ENCODE assay signal across 15 cellular contexts in genomic region chr4:83250666-83251065, GRCh38.
"Had no signal": no experiment of that assay in that cellular context is flagged by ENCODE, and none has a peak within 500 bp of the region (broad histone marks: within the 10 kb centered on the region; RNA-seq: fewer than 3 reads in every experiment).

No MANE protein-coding gene starts in this region.

- H3K9me3 ChIP-seq: vagina had no signal

- ATAC-seq: activated CD8-positive, alpha-beta memory T cell treated with anti-CD3 and anti-CD28 coated beads, Interleukin-2, amount 10 ng/mL, durations not matched to agents 7 days and 5 days; left cardiac atrium; stimulated activated naive CD8-positive, alpha-beta T cell treated with anti-CD3 and anti-CD28 coated beads, Interleukin-15, Interleukin-2, amounts not matched to agents 100 U/mL and 50 U/mL, for 24 hours had no signal

- H3K36me3 Mint-ChIP-seq: activated naive CD8-positive, alpha-beta T cell had no signal

- H3K9me3 Mint-ChIP-seq: activated CD4-positive, alpha-beta memory T cell treated with anti-CD3 and anti-CD28 coated beads, Interleukin-2, amount 10 ng/mL, durations not matched to agents 7 days and 5 days; T-helper 2 cell treated with Interferon-gamma antibody and Interleukin-4, amounts not matched to agents 5 μg/mL and 100 μg/mL, for 36 hours had no signal

- H3K36me3 ChIP-seq: cardiac muscle cell, tibial nerve, vagina had no signal

- DNase-seq: activated CD4-positive, alpha-beta memory T cell treated with anti-CD3 and anti-CD28 coated beads, Interleukin-2, amount 10 ng/mL, durations not matched to agents 7 days and 5 days; activated CD4-positive, alpha-beta T cell treated with anti-CD3 and anti-CD28 coated beads for 4 hours; activated CD8-positive, alpha-beta memory T cell treated with anti-CD3 and anti-CD28 coated beads, Interleukin-2, amount 10 ng/mL, durations not matched to agents 7 days and 5 days; erythroblast; left cardiac atrium; stimulated activated CD4-positive, alpha-beta T cell treated with anti-CD3 and anti-CD28 coated beads, Interleukin-12 subunit alpha, Interleukin-12 subunit beta, amount 100 ng/mL, for 4 hours; stimulated activated CD4-positive, alpha-beta T cell treated with anti-CD3 and anti-CD28 coated beads, Interleukin-1b, Interleukin-23, amount 100 ng/mL, for 48 hours; stimulated activated naive CD8-positive, alpha-beta T cell treated with anti-CD3 and anti-CD28 coated beads, Interleukin-15, Interleukin-2, amounts not matched to agents 100 U/mL and 50 U/mL, for 24 hours; substantia nigra had no signal

- H3K27ac ChIP-seq: cardiac muscle cell, tibial nerve, vagina had no signal

- H3K4me3 Mint-ChIP-seq: activated CD4-positive, alpha-beta memory T cell treated with anti-CD3 and anti-CD28 coated beads, Interleukin-2, amount 10 ng/mL, durations not matched to agents 7 days and 5 days; activated CD8-positive, alpha-beta memory T cell treated with anti-CD3 and anti-CD28 coated beads, Interleukin-2, amount 10 ng/mL, durations not matched to agents 7 days and 5 days; activated naive CD8-positive, alpha-beta T cell; T-helper 2 cell treated with Interferon-gamma antibody and Interleukin-4, amounts not matched to agents 5 μg/mL and 100 μg/mL, for 36 hours had no signal

- H3K4me3 ChIP-seq: cardiac muscle cell, tibial nerve, vagina had no signal

- H3K27ac Mint-ChIP-seq: activated CD4-positive, alpha-beta memory T cell treated with anti-CD3 and anti-CD28 coated beads, Interleukin-2, amount 10 ng/mL, durations not matched to agents 7 days and 5 days; activated CD8-positive, alpha-beta memory T cell treated with anti-CD3 and anti-CD28 coated beads, Interleukin-2, amount 10 ng/mL, durations not matched to agents 7 days and 5 days; activated naive CD8-positive, alpha-beta T cell; progenitor cell of endocrine pancreas; T-helper 2 cell treated with Interferon-gamma antibody and Interleukin-4, amounts not matched to agents 5 μg/mL and 100 μg/mL, for 36 hours had no signal

- H3K27me3 Mint-ChIP-seq: activated naive CD8-positive, alpha-beta T cell; progenitor cell of endocrine pancreas had no signal

- H3K27me3 ChIP-seq: cardiac muscle cell, tibial nerve, vagina had no signal
